Comparison of ENCODE assay signal across 15 cellular contexts in the genomic region with DNA sequence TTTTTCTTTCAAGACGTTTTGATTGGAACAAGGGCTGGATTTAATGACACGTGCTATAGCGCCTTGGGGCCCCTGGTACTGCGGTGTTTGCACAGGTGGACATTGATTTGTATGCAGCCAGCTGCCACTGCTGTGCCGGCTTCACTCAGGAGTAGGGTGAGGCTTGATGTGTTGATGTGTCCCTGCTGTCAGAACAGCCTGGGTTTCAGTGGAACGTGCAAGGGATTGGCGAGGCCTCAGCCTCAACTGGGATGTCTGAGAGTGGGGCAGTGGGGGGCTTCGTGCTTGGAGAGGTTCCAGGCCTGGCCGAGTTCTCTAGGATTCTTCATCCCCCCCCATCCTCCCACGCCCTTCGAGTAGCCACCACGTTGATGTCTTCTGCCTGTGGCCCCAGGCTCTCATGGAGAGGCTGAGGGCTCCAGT. TPM values are rescaled to one million over a fixed set of nuclear protein-coding genes. Genes with fewer than 3 reads are reported as not detected.
A peak's percentile ranks its signal among the peaks of the same experiment; 100 is the strongest.
DNase-seq lines count a peak whose midpoint lies in the region; ATAC-seq, FAIRE-seq and TF ChIP-seq lines count a peak whose summit lies in the region.
"Had no signal": no experiment of that assay in that cellular context is flagged by ENCODE, and none has a peak within 500 bp of the region (broad histone marks: within the 10 kb centered on the region; RNA-seq: fewer than 3 reads in every experiment).

No MANE protein-coding gene starts in this region.

- peaks cover 11% of the 10 kb centered on the region for H3K4me1 Mint-ChIP-seq in T-helper 17 cell

- POLR2A ChIA-PET in HepG2 (lab: Yijun Ruan, JAX), result no interaction called here

- H3K27me3 ChIP-seq in right lobe of liver, result no peaks in the 10 kb centered on the region
- H3K27me3 ChIP-seq in HepG2 (ENCODE audit: control insufficient read depth in 1 of 2, insufficient read depth in 2 of 2, low read length in 2 of 2), result no peaks in the 10 kb centered on the region
- no peaks in the 10 kb centered on the region for H3K27me3 ChIP-seq in effector memory CD4-positive, alpha-beta T cell (replicated peaks; ENCODE audit: control insufficient read depth, insufficient read depth, low read length, poor library complexity, severe bottlenecking)
- H3K27me3 ChIP-seq: upper lobe of left lung had no signal

- H3K4me3 ChIP-seq in right lobe of liver (no peak overlapping the region), HepG2 (replicated peaks in 1 of 3; ENCODE audit: insufficient read depth in 1 of 3, low read depth in 2 of 3, low read length in 3 of 3) (no peak overlapping the region)
- H3K4me3 ChIP-seq in effector memory CD4-positive, alpha-beta T cell (ENCODE audit: insufficient read depth, low read depth, low read length, poor library complexity, severe bottlenecking), result no peak overlapping the region
- H3K4me3 ChIP-seq: upper lobe of left lung had no signal

- in situ Hi-C loops in HepG2 (cut with HindIII; ENCODE audit: extremely low pct_ligation_motif_present, low pct_unique_long_range_greater_than_20kb), result no loop called here

- H3K9me3 ChIP-seq in right lobe of liver (no peaks in the 10 kb centered on the region), HepG2 (ENCODE audit: low read length) (no peaks in the 10 kb centered on the region), T-helper 17 cell (ENCODE audit: control insufficient read depth, low read length, poor library complexity, severe bottlenecking) (no peaks in the 10 kb centered on the region)
- no peaks in the 10 kb centered on the region for H3K9me3 ChIP-seq in effector memory CD4-positive, alpha-beta T cell (ENCODE audit: control insufficient read depth, low read length)
- H3K9me3 ChIP-seq: upper lobe of left lung had no signal

- CTCF ChIA-PET in HepG2 (lab: Yijun Ruan, JAX; ENCODE audit: low intra/inter-chr PET ratio, low total read pairs), result no interaction called here

- ATAC-seq in right lobe of liver, result no peak
- no peak for ATAC-seq in HepG2
- ATAC-seq in T-helper 17 cell, result no peak
- ATAC-seq in left lobe of liver, result no peak
- no peak for ATAC-seq in HG03460 (IDR thresholded peaks at IDR 0.05; ENCODE audit: unreplicated experiment)
- no peak for ATAC-seq in GM18502 (IDR thresholded peaks at IDR 0.05; ENCODE audit: poor library complexity, unreplicated experiment)
- ATAC-seq: activated naive CD4-positive, alpha-beta T cell treated with anti-CD3 and anti-CD28 coated beads, Interleukin-2, amount 50 U/mL, for 72 hours had no signal

- TF ChIP-seq EP300 in HepG2 (IDR thresholded peaks at IDR 0.05; ENCODE audit: low read depth in 2 of 2, low read length in 2 of 2) (no peak), HepG2 (CRISPR knock-in tag; IDR thresholded peaks at IDR 0.05; ENCODE audit: borderline replicate concordance) (no peak)

- peaks cover 0 to 5% (median 0%) of the 10 kb centered on the region in 4 donors for H3K36me3 ChIP-seq in right lobe of liver
- H3K36me3 ChIP-seq in HepG2 (replicated peaks in 1 of 2; ENCODE audit: control insufficient read depth in 1 of 2, insufficient read depth in 2 of 2, low read length in 2 of 2), result peaks cover 51 to 67% of the 10 kb centered on the region in 2 experiments
- H3K36me3 ChIP-seq in effector memory CD4-positive, alpha-beta T cell (ENCODE audit: control insufficient read depth, insufficient read depth, low read length), result peaks cover 40% of the 10 kb centered on the region

- no peaks in the 10 kb centered on the region for H4K20me1 ChIP-seq in HepG2 (ENCODE audit: insufficient read depth, low read length)

- no peaks in the 10 kb centered on the region for H3K27me3 Mint-ChIP-seq in T-helper 17 cell
- H3K27me3 Mint-ChIP-seq: central memory CD8-positive, alpha-beta T cell had no signal

- H3K9ac ChIP-seq in HepG2 (ENCODE audit: insufficient read depth, low read depth, low read length), result no peak overlapping the region

- no peak overlapping the region for H3K27ac ChIP-seq in right lobe of liver
- no peak overlapping the region for H3K27ac ChIP-seq in HepG2 (ENCODE audit: extremely low read length, insufficient read depth, low read length)
- H3K27ac ChIP-seq in effector memory CD4-positive, alpha-beta T cell (ENCODE audit: insufficient read depth, low read length, poor library complexity, severe bottlenecking), result no peak overlapping the region
- H3K27ac ChIP-seq: upper lobe of left lung had no signal

- H3K27ac Mint-ChIP-seq in T-helper 17 cell, result peak overlapping the region; percentile 83

- intact Hi-C loops in right lobe of liver (cut with DNase I), result loop anchor here in 1 of 2 donors (10.0 kb wide), 1 partner anchor 76 kb away; the partner anchor contains the start of gene ENTPD6
- intact Hi-C loops in HepG2 (cut with micrococcal nuclease; ENCODE audit: unreplicated experiment), result no loop called here

- 86% methylated on average over 4 of the region's 12 CpGs for WGBS in right lobe of liver (ENCODE audit: insufficient coverage, low coverage, low lambda C conversion rate, missing lambda C conversion rate)
- WGBS in HepG2 (ENCODE audit: low lambda C conversion rate), result 93% methylated on average over 12 of the region's 12 CpGs

- TF ChIP-seq CTCF in right lobe of liver (IDR thresholded peaks at IDR 0.05) (no peak), HepG2 (CRISPR knock-in tag; IDR thresholded peaks at IDR 0.05) (no peak)

- H3K36me3 Mint-ChIP-seq in T-helper 17 cell (ENCODE audit: low read depth), result peaks cover 3% of the 10 kb centered on the region

- no peak overlapping the region for H3K4me3 Mint-ChIP-seq in T-helper 17 cell
- H3K4me3 Mint-ChIP-seq: central memory CD8-positive, alpha-beta T cell had no signal

- no peaks in the 10 kb centered on the region for H3K79me2 ChIP-seq in HepG2 (ENCODE audit: insufficient read depth, low read length)

- no peak for TF ChIP-seq RAD21 in HepG2 (CRISPR knock-in tag; IDR thresholded peaks at IDR 0.05)

- BruUV-seq in HepG2 (replicated peaks; lab: Mats Ljungman, UMichigan), result no TSS peak

- TF ChIP-seq POLR2A in right lobe of liver (IDR thresholded peaks at IDR 0.05), result no peak
- no peak for TF ChIP-seq POLR2A in HepG2 (IDR thresholded peaks at IDR 0.05; ENCODE audit: insufficient read depth in 1 of 2, low read depth in 2 of 2, low read length in 2 of 2)

- peak; percentile 10 to 36 (median 35) for DNase-seq in right lobe of liver
- DNase-seq in HepG2 (ENCODE audit: low spot score), result no peak
- DNase-seq in T-helper 17 cell, result no peak
- peak; percentile 23 for DNase-seq in left lobe of liver (ENCODE audit: low spot score)
- DNase-seq in effector memory CD4-positive, alpha-beta T cell, result no peak
- no peak for DNase-seq in islet precursor cell
- DNase-seq: DND-41, KG1, NCI-H2171, upper lobe of left lung had no signal

- H3K4me1 ChIP-seq in right lobe of liver, result no peaks in the 10 kb centered on the region
- no peaks in the 10 kb centered on the region for H3K4me1 ChIP-seq in HepG2 (ENCODE audit: insufficient read depth, low read length)
- no peaks in the 10 kb centered on the region for H3K4me1 ChIP-seq in effector memory CD4-positive, alpha-beta T cell (ENCODE audit: control insufficient read depth, insufficient read depth, low read length, poor library complexity, severe bottlenecking)
- H3K4me1 ChIP-seq: upper lobe of left lung had no signal

- no peak overlapping the region for H3K4me2 ChIP-seq in HepG2 (ENCODE audit: low read depth, low read length)

- no peak overlapping the region for H2AFZ ChIP-seq in HepG2 (ENCODE audit: low read length)

- FAIRE-seq in HepG2 (lab: Jason Lieb, UNC), result no peak
- FAIRE-seq: GM19239 had no signal

TF ChIP-seq in HepG2, 621 proteins besides CTCF, POLR2A, EP300 and RAD21 (continues in another document):
- TF ChIP-seq CAMTA2 (CRISPR knock-in tag; IDR thresholded peaks at IDR 0.05; ENCODE audit: borderline replicate concordance) (no peak), SAP130 (CRISPR knock-in tag; IDR thresholded peaks at IDR 0.05; ENCODE audit: low read depth) (no peak), REL (CRISPR knock-in tag; conservative IDR thresholded peaks at IDR 0.05) (no peak)
- TF ChIP-seq, protein P1, sequence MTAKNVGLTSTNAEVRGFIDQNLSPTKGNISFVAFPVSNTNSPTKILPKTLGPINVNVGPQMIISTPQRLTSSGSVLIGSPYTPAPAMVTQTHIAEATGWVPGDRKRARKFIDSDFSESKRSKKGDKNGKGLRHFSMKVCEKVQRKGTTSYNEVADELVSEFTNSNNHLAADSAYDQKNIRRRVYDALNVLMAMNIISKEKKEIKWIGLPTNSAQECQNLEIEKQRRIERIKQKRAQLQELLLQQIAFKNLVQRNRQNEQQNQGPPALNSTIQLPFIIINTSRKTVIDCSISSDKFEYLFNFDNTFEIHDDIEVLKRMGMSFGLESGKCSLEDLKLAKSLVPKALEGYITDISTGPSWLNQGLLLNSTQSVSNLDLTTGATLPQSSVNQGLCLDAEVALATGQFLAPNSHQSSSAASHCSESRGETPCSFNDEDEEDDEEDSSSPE (CRISPR knock-in tag; IDR thresholded peaks at IDR 0.05), result no peak

RNA-seq across cellular contexts. Expression of gene PYGB, which starts 23.0 kb away (rescaled TPM):
- 10 to 100 TPM in 3 of 6 experiments, 1 to 10 TPM in 3; 6.6 to 27.4 (median 13.2) TPM for total RNA-seq in right lobe of liver
- 82.0 and 86.3 TPM in 2 replicates for total RNA-seq in HepG2 (2016; rRNA removed; fragmentation: Illumina TruSeq; extraction: Trizol)
- total RNA-seq in HepG2 (2016; cell fraction: cytosol; rRNA removed; fragmentation: Illumina TruSeq; extraction: Trizol; ENCODE audit: low read depth), result 5.4 and 6.5 TPM in 2 replicates
- total RNA-seq in HepG2 (2016; cell fraction: insoluble cytoplasmic fraction; rRNA removed; fragmentation: Illumina TruSeq; extraction: Trizol), result 69.1 and 89.6 TPM in 2 replicates
- 18.0 and 19.5 TPM in 2 replicates for total RNA-seq in HepG2 (2016; cell fraction: membrane; rRNA removed; fragmentation: Illumina TruSeq; extraction: Trizol)
- 59.8 and 63.0 TPM in 2 replicates for total RNA-seq in HepG2 (2016; cell fraction: nucleus; rRNA removed; fragmentation: Illumina TruSeq; extraction: Trizol)
- 24.2 and 37.5 TPM in 2 replicates for polyA plus RNA-seq in HepG2 (2011; rRNA removed)
- 24.4 and 27.4 TPM in 2 replicates for polyA plus RNA-seq in HepG2 (2011; cell fraction: cytosol; rRNA removed)
- polyA plus RNA-seq in HepG2 (2011; cell fraction: nucleus; rRNA removed), result 111 and 112 TPM in 2 replicates
- 26.9 and 46.5 TPM in 2 replicates for polyA plus RNA-seq in HepG2 (2012)
- 3.5 TPM in 2 replicates for polyA plus RNA-seq in HepG2 (2016; cell fraction: cytosol; fragmentation: Illumina TruSeq; extraction: Trizol; ENCODE audit: low read depth)
- polyA plus RNA-seq in HepG2 (2016; cell fraction: insoluble cytoplasmic fraction; fragmentation: Illumina TruSeq; extraction: Trizol; ENCODE audit: low read depth), result 45.7 and 58.6 TPM in 2 replicates
- 7.2 and 9.8 TPM in 2 replicates for polyA plus RNA-seq in HepG2 (2016; cell fraction: membrane; fragmentation: Illumina TruSeq; extraction: Trizol; ENCODE audit: low read depth)
- polyA plus RNA-seq in HepG2 (2016; cell fraction: nucleus; fragmentation: Illumina TruSeq; extraction: Trizol; ENCODE audit: insufficient read depth, low read depth), result 79.7 and 85.5 TPM in 2 replicates
- polyA minus RNA-seq in HepG2 (2011; rRNA and poly(A)+ RNA removed; ENCODE audit: low replicate concordance), result 26.5 and 80.5 TPM in 2 replicates
- 36.1 and 38.1 TPM in 2 replicates for polyA minus RNA-seq in HepG2 (2011; cell fraction: cytosol; rRNA and poly(A)+ RNA removed)
- 27.9 and 31.3 TPM in 2 replicates for polyA minus RNA-seq in HepG2 (2011; cell fraction: nucleus; rRNA and poly(A)+ RNA removed)
- 10 to 100 TPM; 28.6 to 53.1 TPM for total RNA-seq in T-helper 17 cell
- total RNA-seq in left lobe of liver, result 10.3 TPM

Comparison
In these comparisons a context has a peak if more than half of its experiments do, and no peak if none do; other contexts are left out.
1. DNase-seq: peak in right lobe of liver (3 of 3) and left lobe of liver (single experiment); none in HepG2 (single experiment), T-helper 17 cell (0 of 3), effector memory CD4-positive, alpha-beta T cell (0 of 3) and islet precursor cell (single experiment).